28 cellular contexts compared by ENCODE assay signal in genomic region chr6:79378957-79379356, GRCh38.
DNase-seq lines count a peak whose midpoint lies in the region; ATAC-seq, FAIRE-seq and TF ChIP-seq lines count a peak whose summit lies in the region.
"Had no signal": no experiment of that assay in that cellular context is flagged by ENCODE, and none has a peak within 500 bp of the region (broad histone marks: within the 10 kb centered on the region; RNA-seq: fewer than 3 reads in every experiment).

No MANE protein-coding gene starts in this region.

- H3K9me3 ChIP-seq in A549 (no peaks in the 10 kb centered on the region), IMR-90 (ENCODE audit: control insufficient read depth, insufficient read depth, low read length) (no peaks in the 10 kb centered on the region)
- H3K9me3 ChIP-seq: BE2C, BLaER1 had no signal

- in situ Hi-C loops in IMR-90 (cut with MboI; ENCODE audit: low sequenced_read_pairs): no loop called here
- in situ Hi-C loops in brain microvascular endothelial cell (cut with HindIII; ENCODE audit: low pct_ligation_motif_present, low sequenced_read_pairs): no loop called here

- H2AK5ac ChIP-seq in IMR-90 (ENCODE audit: low read depth, low read length): no peak overlapping the region

- no peak overlapping the region for H3K56ac ChIP-seq in IMR-90 (ENCODE audit: extremely low read depth, insufficient read depth, low read length)

- H3K18ac ChIP-seq in IMR-90 (ENCODE audit: low read depth, low read length): no peak overlapping the region

- no peaks in the 10 kb centered on the region for H3K79me2 ChIP-seq in ACC112 (ENCODE audit: control insufficient read depth, insufficient read depth, low read length, unreplicated experiment)

- H4K20me1 ChIP-seq in IMR-90 (ENCODE audit: insufficient read depth, low read length): no peaks in the 10 kb centered on the region
- H4K20me1 ChIP-seq: BLaER1 had no signal

- peak overlapping the region; percentile 93 for H2AFZ ChIP-seq in ACC112 (ENCODE audit: low read length, unreplicated experiment)
- H2AFZ ChIP-seq in IMR-90 (replicated peaks; ENCODE audit: low read length, poor library complexity): no peak overlapping the region

- intact Hi-C loops in IMR-90 (cut with micrococcal nuclease): no loop called here

- H3K4me2 ChIP-seq in A549: no peak overlapping the region
- H3K4me2 ChIP-seq in IMR-90 (ENCODE audit: low read depth, low read length): no peak overlapping the region
- H3K4me2 ChIP-seq: BLaER1 had no signal

- H3K14ac ChIP-seq in IMR-90 (replicated peaks; ENCODE audit: low read depth, low read length): no peak overlapping the region

- H3K36me3 ChIP-seq in ACC112 (ENCODE audit: insufficient read depth, low read length) (no peaks in the 10 kb centered on the region), IMR-90 (ENCODE audit: control insufficient read depth, insufficient read depth, low read length) (no peaks in the 10 kb centered on the region), brain microvascular endothelial cell (replicated peaks) (no peaks in the 10 kb centered on the region)
- H3K36me3 ChIP-seq: BE2C, BLaER1 had no signal

- BruUV-seq in IMR-90 (replicated peaks; lab: Mats Ljungman, UMichigan): no TSS peak

- TF ChIP-seq POLR2A in A549 (IDR thresholded peaks at IDR 0.05; ENCODE audit: low read length): no peak
- TF ChIP-seq POLR2A in IMR-90 (IDR thresholded peaks at IDR 0.05; ENCODE audit: low read depth, low read length): no peak

- no peak for FAIRE-seq in A549 (lab: Jason Lieb, UNC)
- FAIRE-seq: A204.1, GM12892, GM18507 had no signal

- no peaks in the 10 kb centered on the region for H3K9me1 ChIP-seq in IMR-90 (ENCODE audit: insufficient read depth, low read length)

- TF ChIP-seq CTCF in A549 (IDR thresholded peaks at IDR 0.05) (no peak), IMR-90 (conservative IDR thresholded peaks at IDR 0.05; ENCODE audit: low read depth, low read length) (no peak), brain microvascular endothelial cell (IDR thresholded peaks at IDR 0.05; ENCODE audit: low read depth, low read length, missing control alignments) (no peak)

- no peak overlapping the region for H4K8ac ChIP-seq in IMR-90 (ENCODE audit: low read depth in 2 of 2, low read length in 2 of 2)

- no peak overlapping the region for H3K9ac ChIP-seq in IMR-90 (ENCODE audit: low read depth, low read length)
- H3K9ac ChIP-seq: BLaER1 had no signal

- H2BK5ac ChIP-seq in IMR-90 (ENCODE audit: low read depth, low read length, poor library complexity, severe bottlenecking): no peak overlapping the region

- H3K23ac ChIP-seq in IMR-90 (ENCODE audit: low read depth, low read length): no peak overlapping the region

- H3K4ac ChIP-seq in IMR-90 (ENCODE audit: low read depth, low read length): no peak overlapping the region

- H3K27ac ChIP-seq in A549 (no peak overlapping the region), ACC112 (ENCODE audit: low read depth, low read length) (peak overlapping the region; percentile 94), IMR-90 (ENCODE audit: insufficient read depth, low read length) (no peak overlapping the region), brain microvascular endothelial cell (peak overlapping the region; percentile 66)
- H3K27ac ChIP-seq: BLaER1 had no signal

- H3K27me3 ChIP-seq in ACC112 (ENCODE audit: insufficient read depth, low read length) (no peaks in the 10 kb centered on the region), IMR-90 (ENCODE audit: control insufficient read depth, insufficient read depth, low read length) (no peaks in the 10 kb centered on the region), brain microvascular endothelial cell (replicated peaks) (no peaks in the 10 kb centered on the region)
- H3K27me3 ChIP-seq: BE2C, BLaER1 had no signal

- H2BK20ac ChIP-seq in IMR-90 (ENCODE audit: low read depth, low read length): no peak overlapping the region

- WGBS in A549 (ENCODE audit: missing lambda C conversion rate): 97% methylated on average over 5 of the region's 5 CpGs
- WGBS in IMR-90 (ENCODE audit: extremely low coverage in 2 of 2, insufficient read length in 1 of 2), 2 experiments: 84% methylated on average over 3 of the region's 5 CpGs; no CpG with 5 or more reads in 1 of the 2 experiments

- H4K5ac ChIP-seq in IMR-90 (ENCODE audit: low read depth, low read length): no peak overlapping the region

- no peak overlapping the region for H2BK120ac ChIP-seq in IMR-90 (ENCODE audit: low read depth, low read length)

- no peaks in the 10 kb centered on the region for H3K79me1 ChIP-seq in IMR-90 (ENCODE audit: low read depth in 1 of 2, low read length in 2 of 2)

- dilution Hi-C loops in IMR-90 (cut with HindIII; ENCODE audit: low sequenced_read_pairs, unreplicated experiment): no loop called here

- POLR2A ChIA-PET in A549 (lab: Yijun Ruan, JAX) (no interaction called here), IMR-90 (lab: Charles Lee; ENCODE audit: unreplicated experiment) (no interaction called here)

- no peak overlapping the region for H4K91ac ChIP-seq in IMR-90 (ENCODE audit: insufficient read depth, low read depth, low read length)

- TF ChIP-seq EP300 in A549 (IDR thresholded peaks at IDR 0.05): no peak

- ATAC-seq in A549 (no peak), IMR-90 (ENCODE audit: low read depth) (no peak), HG02885 (IDR thresholded peaks at IDR 0.05; ENCODE audit: poor library complexity, unreplicated experiment) (no peak)

- H3K4me1 ChIP-seq in A549 (peaks cover 28% of the 10 kb centered on the region), ACC112 (ENCODE audit: control insufficient read depth, insufficient read depth, low read length, unreplicated experiment) (peaks cover 33% of the 10 kb centered on the region), IMR-90 (ENCODE audit: control insufficient read depth, insufficient read depth, low read length) (no peaks in the 10 kb centered on the region)
- H3K4me1 ChIP-seq: BLaER1 had no signal

- no peak for DNase-seq in A549 (ENCODE audit: low read depth in 1 of 2, low spot score in 1 of 2)
- DNase-seq in IMR-90: no peak
- DNase-seq in brain microvascular endothelial cell: no peak
- DNase-seq in KG1 (lab: John Stamatoyannopoulos, UW): no peak
- no peak for DNase-seq in NCI-H82 treated with DMSO at 0.1 percent for 48 hours (lab: John Stamatoyannopoulos, UW; ENCODE audit: unreplicated experiment)
- no peak for DNase-seq in NCI-H2107 treated with DMSO at 0.1 percent for 48 hours (lab: John Stamatoyannopoulos, UW; ENCODE audit: unreplicated experiment)
- DNase-seq: 8988T; ACHN; BE2C; C1 segment of cervical spinal cord; CD4-positive, alpha-beta memory T cell; CD4-positive, CD25-positive, alpha-beta regulatory T cell; CD8-positive, alpha-beta memory T cell; COR-L47; DMS 273 treated with DMSO at 0.1 percent for 48 hours; DMS153; DMS53; DMS79; DND-41; EL; GDM1 had no signal

- CTCF ChIA-PET in A549 (lab: Yijun Ruan, JAX) (no interaction called here), IMR-90 (lab: Yijun Ruan, JAX) (no interaction called here)

- H3K4me3 ChIP-seq in A549: no peak overlapping the region
- no peak overlapping the region for H3K4me3 ChIP-seq in ACC112 (ENCODE audit: low read depth, low read length)
- no peak overlapping the region for H3K4me3 ChIP-seq in IMR-90 (ENCODE audit: insufficient read depth, low read depth, low read length)
- no peak overlapping the region for H3K4me3 ChIP-seq in brain microvascular endothelial cell (ENCODE audit: low read depth, low read length)
- H3K4me3 ChIP-seq: BLaER1, GM12878 had no signal

- H2BK15ac ChIP-seq in IMR-90 (ENCODE audit: low read depth, low read length): no peak overlapping the region

- TF ChIP-seq RAD21 in A549 (conservative IDR thresholded peaks at IDR 0.05 in 1 of 2, IDR thresholded peaks at IDR 0.05 in 1 of 2): no peak
- no peak for TF ChIP-seq RAD21 in IMR-90 (IDR thresholded peaks at IDR 0.05; ENCODE audit: low read length)

- H2AK9ac ChIP-seq in IMR-90 (replicated peaks; ENCODE audit: low read depth, low read length, poor library complexity): no peak overlapping the region

TF ChIP-seq in A549, 52 proteins besides CTCF, POLR2A, EP300 and RAD21:
- no peak for TF ChIP-seq HEYL (CRISPR knock-in tag; IDR thresholded peaks at IDR 0.05)
- TF ChIP-seq ELK1 (IDR thresholded peaks at IDR 0.05; ENCODE audit: low read depth, low read length): no peak
- no peak for TF ChIP-seq HOXB5 (CRISPR knock-in tag; IDR thresholded peaks at IDR 0.05)
- TF ChIP-seq MAFK (IDR thresholded peaks at IDR 0.05; ENCODE audit: partially characterized antibody): peak; percentile 63
- TF ChIP-seq NPAS2 (CRISPR knock-in tag; IDR thresholded peaks at IDR 0.05; ENCODE audit: borderline replicate concordance): no peak

TF ChIP-seq in IMR-90, 13 proteins besides CTCF, POLR2A, EP300 and RAD21:
- TF ChIP-seq MAFK (IDR thresholded peaks at IDR 0.05; ENCODE audit: low read depth, low read length) (peak; percentile 62; the same call in 1 of the 2 replicates), MXI1 (IDR thresholded peaks at IDR 0.05; ENCODE audit: borderline replicate concordance, low read depth, low read length) (no peak), FOS (IDR thresholded peaks at IDR 0.05; ENCODE audit: low read depth, low read length) (no peak), CEBPB (IDR thresholded peaks at IDR 0.05; ENCODE audit: low read depth, low read length) (no peak)
TF ChIP-seq in IMR-90: peak in this region for 1.

Comparison
In these comparisons a context has a peak if more than half of its experiments do, and no peak if none do; other contexts are left out.
1. H3K27ac ChIP-seq: peak in ACC112 (single experiment) and brain microvascular endothelial cell (single experiment); none in A549 (0 of 2) and IMR-90 (single experiment).